Comparison of ENCODE assay signal across 24 cellular contexts in the genomic region with DNA sequence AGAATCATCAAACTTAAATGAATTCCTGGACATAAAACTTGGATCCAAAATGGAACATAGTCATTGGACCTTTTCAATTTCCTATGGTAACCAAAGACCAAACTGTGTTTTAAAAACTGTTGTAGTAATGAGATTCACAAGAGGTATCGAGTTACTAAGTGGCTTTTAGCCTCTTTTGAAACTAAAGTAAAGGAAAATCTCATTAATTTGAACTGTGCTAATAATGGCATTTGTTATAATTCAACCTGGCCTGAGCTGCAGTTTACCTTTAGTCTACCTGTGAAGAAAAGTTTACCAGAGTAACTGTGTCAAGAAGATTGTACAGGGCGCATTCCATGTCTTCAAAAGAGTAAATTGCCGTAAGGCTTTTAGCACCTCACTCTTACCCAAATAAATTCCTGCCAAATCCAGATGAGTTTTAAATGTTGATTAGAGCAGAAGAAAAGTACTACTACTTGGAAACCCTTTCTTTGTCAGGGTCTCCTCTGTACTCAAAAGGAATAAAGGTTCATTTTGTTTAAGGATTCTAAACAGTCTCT. TPM values are rescaled to one million over a fixed set of nuclear protein-coding genes. Genes with fewer than 3 reads are reported as not detected.
DNase-seq lines count a peak whose midpoint lies in the region; TF ChIP-seq lines count a peak whose summit lies in the region.
"Had no signal": no experiment of that assay in that cellular context is flagged by ENCODE, and none has a peak within 500 bp of the region (broad histone marks: within the 10 kb centered on the region; RNA-seq: fewer than 3 reads in every experiment).

No MANE protein-coding gene starts in this region.

- H3F3A ChIP-seq in smooth muscle cell (ENCODE audit: low read depth), result peaks cover 3% of the 10 kb centered on the region

- no peaks in the 10 kb centered on the region for H3K9me3 ChIP-seq in smooth muscle cell (replicated peaks; ENCODE audit: low read depth)
- no peaks in the 10 kb centered on the region for H3K9me3 ChIP-seq in osteoblast (ENCODE audit: low read depth, low read length)
- H3K9me3 ChIP-seq: esophagus squamous epithelium, suprapubic skin had no signal

- H3K27me3 ChIP-seq in smooth muscle cell (ENCODE audit: low read depth), result no peaks in the 10 kb centered on the region
- H3K27me3 ChIP-seq in osteoblast (ENCODE audit: insufficient read depth, low read length), result no peaks in the 10 kb centered on the region
- H3K27me3 ChIP-seq: BLaER1 treated with 17β-estradiol and CSF1 and Interleukin-3, amounts not matched to agents 10 nM and 100 nM; esophagus squamous epithelium; suprapubic skin had no signal

- H3K36me3 ChIP-seq in smooth muscle cell (ENCODE audit: low read depth), result no peaks in the 10 kb centered on the region
- no peaks in the 10 kb centered on the region for H3K36me3 ChIP-seq in osteoblast (ENCODE audit: insufficient read depth, low read length)
- H3K36me3 ChIP-seq: BLaER1 treated with 17β-estradiol and CSF1 and Interleukin-3, amounts not matched to agents 10 nM and 100 nM; esophagus squamous epithelium; suprapubic skin; WERI-Rb-1 had no signal

- H2AFZ ChIP-seq in smooth muscle cell (ENCODE audit: low read depth), result peak overlapping the region; percentile 57
- no peak overlapping the region for H2AFZ ChIP-seq in osteoblast (ENCODE audit: low read length)

- H3K4me3 ChIP-seq in smooth muscle cell (no peak overlapping the region), osteoblast (ENCODE audit: insufficient read depth, low read length) (no peak overlapping the region)
- H3K4me3 ChIP-seq: BLaER1 treated with 17β-estradiol and CSF1 and Interleukin-3, amounts not matched to agents 10 nM and 100 nM; coronary artery; esophagus squamous epithelium; lung; suprapubic skin had no signal

- 85% methylated on average over 3 of the region's 3 CpGs for WGBS in smooth muscle cell (ENCODE audit: low lambda C conversion rate)

- DNase-seq in NCI-H510A treated with DMSO at 0.1 percent for 48 hours (lab: John Stamatoyannopoulos, UW) (peak; percentile 43), NCI-H510A (lab: John Stamatoyannopoulos, UW) (no peak), NCI-H774 (lab: John Stamatoyannopoulos, UW) (peak; percentile 24), fibroblast of peridontal ligament (ENCODE audit: extremely low read depth) (peak; percentile 50), smooth muscle cell (lab: John Stamatoyannopoulos, UW; ENCODE audit: unreplicated experiment) (no peak), osteoblast (ENCODE audit: insufficient read length, low spot score, missing footprints) (no peak), AG08395 (ENCODE audit: low spot score) (no peak)
- no peak for DNase-seq in stimulated activated CD4-positive, alpha-beta T cell treated with anti-CD3 and anti-CD28 coated beads, Interleukin-2, amount 100 ng/mL, for 24 hours
- DNase-seq: activated CD4-positive, alpha-beta T cell treated with anti-CD3 and anti-CD28 coated beads, Interleukin-2, amount 10 ng/mL, durations not matched to agents 24 days and 14 days; activated naive CD4-positive, alpha-beta T cell; activated T-cell treated with anti-CD3 and anti-CD28 coated beads, Interleukin-2, amount 50 U/mL, for 48 hours; esophagus squamous epithelium; IMR-90; NCI-H1048; NCI-H1930; NCI-H524 treated with DMSO at 0.1 percent for 48 hours; retina; small intestine; stimulated activated CD4-positive, alpha-beta T cell treated with anti-CD3 and anti-CD28 coated beads, Interleukin-4, amount 100 ng/mL, for 1 hour; WERI-Rb-1 had no signal

- H3K9ac ChIP-seq in smooth muscle cell (ENCODE audit: low read depth), result no peak overlapping the region
- H3K9ac ChIP-seq: BLaER1 treated with 17β-estradiol and CSF1 and Interleukin-3, amounts not matched to agents 10 nM and 100 nM had no signal

- TF ChIP-seq CTCF in smooth muscle cell (IDR thresholded peaks at IDR 0.05; ENCODE audit: borderline replicate concordance, insufficient read depth, poor library complexity, severe bottlenecking) (no peak), osteoblast (IDR thresholded peaks at IDR 0.05; ENCODE audit: extremely low read depth, low read depth, low read length) (no peak)

- H3K79me2 ChIP-seq in smooth muscle cell (ENCODE audit: low read depth) (no peaks in the 10 kb centered on the region), osteoblast (ENCODE audit: insufficient read depth, low read length) (no peaks in the 10 kb centered on the region)

- H3K27ac ChIP-seq in smooth muscle cell (ENCODE audit: low read depth) (no peak overlapping the region), osteoblast (ENCODE audit: low read depth, low read length) (no peak overlapping the region)
- H3K27ac ChIP-seq: BLaER1 treated with 17β-estradiol and CSF1 and Interleukin-3, amounts not matched to agents 10 nM and 100 nM; esophagus squamous epithelium; suprapubic skin; WERI-Rb-1 had no signal

- H3K4me2 ChIP-seq in smooth muscle cell (no peak overlapping the region), osteoblast (ENCODE audit: insufficient read depth, low read length) (no peak overlapping the region)
- H3K4me2 ChIP-seq: BLaER1 treated with 17β-estradiol and CSF1 and Interleukin-3, amounts not matched to agents 10 nM and 100 nM had no signal

- H3K4me1 ChIP-seq in smooth muscle cell (ENCODE audit: low read depth) (peaks cover 14% of the 10 kb centered on the region), osteoblast (ENCODE audit: insufficient read depth, low read length) (peaks cover 7% of the 10 kb centered on the region)

- H4K20me1 ChIP-seq in smooth muscle cell (ENCODE audit: low read depth), result no peaks in the 10 kb centered on the region
- H4K20me1 ChIP-seq in osteoblast (ENCODE audit: insufficient read depth, low read length), result no peaks in the 10 kb centered on the region
- H4K20me1 ChIP-seq: BLaER1 treated with 17β-estradiol and CSF1 and Interleukin-3, amounts not matched to agents 10 nM and 100 nM had no signal

RNA-seq across cellular contexts. Expression of a gene that starts 17.0 kb away (rescaled TPM):
- total RNA-seq in smooth muscle cell (65.9 and 74.3 TPM in 2 replicates), osteoblast (359 and 476 TPM in 2 replicates)
- polyA plus RNA-seq in smooth muscle cell, result 13.2 and 20.3 TPM in 2 replicates

Comparison
In these comparisons a context has a peak if more than half of its experiments do, and no peak if none do; other contexts are left out.
1. DNase-seq: peak in NCI-H510A treated with DMSO at 0.1 percent for 48 hours (single experiment), NCI-H774 (single experiment) and fibroblast of peridontal ligament (single experiment); none in NCI-H510A (single experiment), smooth muscle cell (single experiment), osteoblast (single experiment), stimulated activated CD4-positive, alpha-beta T cell treated with anti-CD3 and anti-CD28 coated beads, Interleukin-2, amount 100 ng/mL, for 24 hours (0 of 2) and AG08395 (single experiment).